20 cellular contexts compared by ENCODE assay signal in the genomic region with DNA sequence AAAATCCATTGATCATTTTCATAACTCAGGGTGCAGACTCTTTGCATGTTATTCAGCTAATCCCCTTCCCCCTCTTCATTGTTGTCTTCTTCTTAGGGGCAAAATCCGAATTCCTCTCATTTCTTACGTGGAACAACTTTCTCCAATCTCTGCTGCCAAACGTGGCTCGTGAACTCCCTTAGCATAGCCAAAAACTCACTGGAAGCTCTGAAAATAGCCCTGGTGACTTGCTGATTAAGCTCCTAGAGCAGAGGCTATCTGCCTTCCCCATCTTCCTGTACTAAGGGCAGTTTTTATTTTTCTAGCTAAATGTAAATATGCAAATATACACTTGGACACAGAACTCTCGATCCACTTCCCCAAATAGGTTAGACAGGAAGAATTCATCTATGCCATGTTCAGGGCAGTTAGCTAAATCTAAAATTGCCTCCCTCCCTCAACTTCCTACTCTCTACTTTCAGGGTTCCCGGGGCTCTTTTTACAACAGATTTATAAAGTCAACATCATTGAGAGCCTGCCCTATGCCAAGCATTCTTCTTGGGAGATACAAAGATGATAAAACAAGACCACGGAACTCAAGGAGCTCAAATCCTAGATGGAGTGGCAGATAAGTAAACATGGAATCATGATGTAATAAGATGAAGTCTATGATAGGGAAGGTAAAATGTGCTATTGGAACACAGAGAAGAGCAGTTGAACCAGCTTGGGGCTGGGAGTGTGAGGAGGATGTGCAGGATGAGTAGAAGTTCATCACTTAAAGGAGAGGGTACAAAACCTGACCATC. TPM values are rescaled to one million over a fixed set of nuclear protein-coding genes. Genes with fewer than 3 reads are reported as not detected.
DNase-seq lines count a peak whose midpoint lies in the region; ATAC-seq and TF ChIP-seq lines count a peak whose summit lies in the region.
"Had no signal": no experiment of that assay in that cellular context is flagged by ENCODE, and none has a peak within 500 bp of the region (broad histone marks: within the 10 kb centered on the region; RNA-seq: fewer than 3 reads in every experiment).

No MANE protein-coding gene starts in this region.

- peaks cover 4 to 10% of the 10 kb centered on the region in 2 donors for H3K27me3 Mint-ChIP-seq in stimulated activated naive B cell treated with anti-CD40 and anti-IgM and Interleukin-4, amounts not matched to agents 10 μg/mL and 1 μg/mL and 100 μg/mL, for 72 hours

- H3K4me1 Mint-ChIP-seq in stimulated activated naive B cell treated with anti-CD40 and anti-IgM and Interleukin-4, amounts not matched to agents 10 μg/mL and 1 μg/mL and 100 μg/mL, for 72 hours: peaks cover 17 to 26% of the 10 kb centered on the region in 2 donors
- H3K4me1 Mint-ChIP-seq: activated CD4-positive, alpha-beta T cell treated with anti-CD3 and anti-CD28 coated beads for 36 hours had no signal

- TF ChIP-seq CTCF in DOHH2 (IDR thresholded peaks at IDR 0.05; ENCODE audit: low read depth, low read length, poor library complexity, severe bottlenecking): no peak
- TF ChIP-seq CTCF in esophagus muscularis mucosa (IDR thresholded peaks at IDR 0.05): no peak

- peak overlapping the region; percentile 77 for H3K4me2 ChIP-seq in DOHH2 (ENCODE audit: low read length)

- H3K36me3 ChIP-seq in DOHH2 (ENCODE audit: control insufficient read depth, low read length) (no peaks in the 10 kb centered on the region), esophagus muscularis mucosa (no peaks in the 10 kb centered on the region)
- H3K36me3 ChIP-seq: BE2C, gastrocnemius medialis, neutrophil had no signal

- H3K9me3 ChIP-seq in DOHH2 (ENCODE audit: control insufficient read depth, insufficient read depth, low read length) (no peaks in the 10 kb centered on the region; the same call in 1 of the 2 replicates), esophagus muscularis mucosa (no peaks in the 10 kb centered on the region)
- H3K9me3 ChIP-seq: BE2C, gastrocnemius medialis, mucosa of descending colon, neutrophil had no signal

- H3K9me2 ChIP-seq in DOHH2 (replicated peaks; ENCODE audit: control insufficient read depth, low read length): no peaks in the 10 kb centered on the region

- DNase-seq in NOMO-1 (lab: John Stamatoyannopoulos, UW; ENCODE audit: unreplicated experiment in 2 of 2) (peak; percentile 41 to 64), esophagus muscularis mucosa (ENCODE audit: extremely low spot score) (peak; percentile 62), NK-92 (lab: John Stamatoyannopoulos, UW; ENCODE audit: unreplicated experiment) (no peak)
- no peak for DNase-seq in stimulated activated naive B cell treated with anti-CD40 and anti-IgM and Interleukin-4, amounts not matched to agents 10 μg/mL and 1 μg/mL and 100 μg/mL, for 72 hours
- DNase-seq: activated CD4-positive, alpha-beta T cell treated with anti-CD3 and anti-CD28 coated beads for 36 hours; BE2C; gastrocnemius medialis; left cardiac atrium; mucosa of descending colon; SHP77; stimulated activated CD4-positive, alpha-beta T cell treated with anti-CD3 and anti-CD28 coated beads, Interleukin-1b, Interleukin-23, amount 100 ng/mL, for 48 hours; substantia nigra; T1000 had no signal

- WGBS in esophagus muscularis mucosa: 39% methylated on average over 7 of the region's 7 CpGs

- peak; percentile 46 to 61 for ATAC-seq in stimulated activated naive B cell treated with anti-CD40 and anti-IgM and Interleukin-4, amounts not matched to agents 10 μg/mL and 1 μg/mL and 100 μg/mL, for 72 hours (replicated peaks)
- ATAC-seq in HG03280 (IDR thresholded peaks at IDR 0.05; ENCODE audit: unreplicated experiment): no peak
- no peak for ATAC-seq in GM18498 (IDR thresholded peaks at IDR 0.05; ENCODE audit: unreplicated experiment)
- ATAC-seq: activated CD4-positive, alpha-beta T cell treated with anti-CD3 and anti-CD28 coated beads for 36 hours; gastrocnemius medialis; HCT116; K562; left cardiac atrium; mucosa of descending colon had no signal

- H3K79me2 ChIP-seq in DOHH2 (ENCODE audit: control insufficient read depth, low read length): no peaks in the 10 kb centered on the region

- no peak overlapping the region for H3K27ac Mint-ChIP-seq in stimulated activated naive B cell treated with anti-CD40 and anti-IgM and Interleukin-4, amounts not matched to agents 10 μg/mL and 1 μg/mL and 100 μg/mL, for 72 hours
- H3K27ac Mint-ChIP-seq: activated CD4-positive, alpha-beta T cell treated with anti-CD3 and anti-CD28 coated beads for 36 hours had no signal

- TF ChIP-seq EP300 in esophagus muscularis mucosa (IDR thresholded peaks at IDR 0.05): no peak

- H4K20me1 ChIP-seq in DOHH2 (ENCODE audit: control insufficient read depth, insufficient read depth, low read depth, low read length): no peaks in the 10 kb centered on the region

- intact Hi-C loops in esophagus muscularis mucosa (cut with DNase I): no loop called here

- TF ChIP-seq POLR2A in esophagus muscularis mucosa (IDR thresholded peaks at IDR 0.05; ENCODE audit: low read depth): no peak

- peak overlapping the region in 1 of 2 donors; percentile 44 for H3K4me3 Mint-ChIP-seq in stimulated activated naive B cell treated with anti-CD40 and anti-IgM and Interleukin-4, amounts not matched to agents 10 μg/mL and 1 μg/mL and 100 μg/mL, for 72 hours
- H3K4me3 Mint-ChIP-seq: activated CD4-positive, alpha-beta T cell treated with anti-CD3 and anti-CD28 coated beads for 36 hours had no signal

- H3K27me3 ChIP-seq in DOHH2 (ENCODE audit: control insufficient read depth, low read length): no peaks in the 10 kb centered on the region
- H3K27me3 ChIP-seq in esophagus muscularis mucosa: no peaks in the 10 kb centered on the region
- H3K27me3 ChIP-seq: BE2C had no signal

- peaks cover 4 to 5% of the 10 kb centered on the region in 2 donors for H3K36me3 Mint-ChIP-seq in stimulated activated naive B cell treated with anti-CD40 and anti-IgM and Interleukin-4, amounts not matched to agents 10 μg/mL and 1 μg/mL and 100 μg/mL, for 72 hours

- H3K9me3 Mint-ChIP-seq in stimulated activated naive B cell treated with anti-CD40 and anti-IgM and Interleukin-4, amounts not matched to agents 10 μg/mL and 1 μg/mL and 100 μg/mL, for 72 hours: peaks cover 16 to 17% of the 10 kb centered on the region in 2 donors

- H3K4me1 ChIP-seq in DOHH2 (ENCODE audit: control insufficient read depth, low read length) (peaks cover 31% of the 10 kb centered on the region), esophagus muscularis mucosa (peaks cover 30 to 56% (median 51%) of the 10 kb centered on the region in 4 donors)
- H3K4me1 ChIP-seq: BE2C had no signal

- peaks cover 7% of the 10 kb centered on the region for H3F3A ChIP-seq in DOHH2 (ENCODE audit: control insufficient read depth, insufficient read depth)

- H3K4me3 ChIP-seq in DOHH2 (ENCODE audit: low read length) (peak overlapping the region; percentile 63), esophagus muscularis mucosa (no peak overlapping the region)
- H3K4me3 ChIP-seq: gastrocnemius medialis, K562, mucosa of descending colon had no signal

- H3K27ac ChIP-seq in DOHH2 (ENCODE audit: low read depth, low read length): peak overlapping the region; percentile 35; the same call in 1 of the 2 replicates
- H3K27ac ChIP-seq in esophagus muscularis mucosa (replicated peaks in 1 of 4): peak overlapping the region in 3 of 4 donors; percentile 2 to 85 (median 85)
- H3K27ac ChIP-seq: neutrophil had no signal

RNA-seq across cellular contexts. Expression of a gene that starts 59.4 kb away (rescaled TPM):
- 10 to 100 TPM; 24.5 to 36.8 (median 33.8) TPM for total RNA-seq in esophagus muscularis mucosa
- total RNA-seq: astrocyte had no signal

Comparison
In these comparisons a context has a peak if more than half of its experiments do, and no peak if none do; other contexts are left out.
1. DNase-seq: peak in NOMO-1 (2 of 2) and esophagus muscularis mucosa (single experiment); none in stimulated activated naive B cell treated with anti-CD40 and anti-IgM and Interleukin-4, amounts not matched to agents 10 μg/mL and 1 μg/mL and 100 μg/mL, for 72 hours (single experiment) and NK-92 (single experiment).
2. ATAC-seq: peak in stimulated activated naive B cell treated with anti-CD40 and anti-IgM and Interleukin-4, amounts not matched to agents 10 μg/mL and 1 μg/mL and 100 μg/mL, for 72 hours (2 of 2); none in HG03280 (single experiment) and GM18498 (single experiment).